ENCODE assay signal across 1 cellular context in genomic region chrX:153499876-153500275, GRCh38.
TF ChIP-seq lines count a peak whose summit lies in the region.

No MANE protein-coding gene starts in this region.

TF ChIP-seq in SK-N-SH, 30 proteins besides CTCF, POLR2A, EP300 and RAD21 (continued from another document):
- TF ChIP-seq IRF3 (IDR thresholded peaks at IDR 0.05; ENCODE audit: low read depth, low read length) (no peak), MAX (IDR thresholded peaks at IDR 0.05; ENCODE audit: low read depth) (no peak), SMC3 (IDR thresholded peaks at IDR 0.05; ENCODE audit: low read depth, low read length) (no peak), TAF1 (IDR thresholded peaks at IDR 0.05; ENCODE audit: borderline replicate concordance, low read depth, low read length) (no peak), FOXM1 (IDR thresholded peaks at IDR 0.05; ENCODE audit: low read depth) (no peak), YY1 (IDR thresholded peaks at IDR 0.05; ENCODE audit: low read depth) (no peak), USF1 (IDR thresholded peaks at IDR 0.05; ENCODE audit: borderline replicate concordance, low read depth) (no peak), PBX3 (IDR thresholded peaks at IDR 0.05) (no peak), REST (IDR thresholded peaks at IDR 0.05; ENCODE audit: low read depth, low read length) (no peak), ELF1 (IDR thresholded peaks at IDR 0.05) (no peak), TCF12 (IDR thresholded peaks at IDR 0.05) (no peak), GABPA (IDR thresholded peaks at IDR 0.05; ENCODE audit: low read depth) (no peak)
